Comparison of ENCODE assay signal across 1 cellular context in the genomic region with DNA sequence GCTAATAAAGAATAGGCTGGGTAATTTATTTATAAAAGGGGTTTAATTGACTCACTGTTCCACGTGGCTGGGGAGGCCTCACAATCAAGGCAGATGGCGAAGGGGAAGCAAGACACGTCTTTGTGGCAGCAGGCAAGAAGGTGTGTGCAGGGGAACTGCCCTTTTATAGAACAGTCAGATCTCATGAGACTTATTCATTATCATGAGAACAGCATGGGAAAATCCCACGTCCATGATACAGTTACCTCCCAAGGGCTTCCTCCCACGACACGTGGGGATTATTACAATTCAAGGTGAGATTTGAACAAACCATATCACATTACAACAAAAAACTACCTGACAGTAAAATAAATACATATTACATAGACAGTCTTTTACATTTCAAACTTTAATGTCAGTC.
A peak's percentile ranks its signal among the peaks of the same experiment; 100 is the strongest.
TF ChIP-seq lines count a peak whose summit lies in the region.

No MANE protein-coding gene starts in this region.

TF ChIP-seq in GM12878, 131 proteins besides CTCF, POLR2A, EP300 and RAD21 (continued from another document):
- TF ChIP-seq, protein P1, sequence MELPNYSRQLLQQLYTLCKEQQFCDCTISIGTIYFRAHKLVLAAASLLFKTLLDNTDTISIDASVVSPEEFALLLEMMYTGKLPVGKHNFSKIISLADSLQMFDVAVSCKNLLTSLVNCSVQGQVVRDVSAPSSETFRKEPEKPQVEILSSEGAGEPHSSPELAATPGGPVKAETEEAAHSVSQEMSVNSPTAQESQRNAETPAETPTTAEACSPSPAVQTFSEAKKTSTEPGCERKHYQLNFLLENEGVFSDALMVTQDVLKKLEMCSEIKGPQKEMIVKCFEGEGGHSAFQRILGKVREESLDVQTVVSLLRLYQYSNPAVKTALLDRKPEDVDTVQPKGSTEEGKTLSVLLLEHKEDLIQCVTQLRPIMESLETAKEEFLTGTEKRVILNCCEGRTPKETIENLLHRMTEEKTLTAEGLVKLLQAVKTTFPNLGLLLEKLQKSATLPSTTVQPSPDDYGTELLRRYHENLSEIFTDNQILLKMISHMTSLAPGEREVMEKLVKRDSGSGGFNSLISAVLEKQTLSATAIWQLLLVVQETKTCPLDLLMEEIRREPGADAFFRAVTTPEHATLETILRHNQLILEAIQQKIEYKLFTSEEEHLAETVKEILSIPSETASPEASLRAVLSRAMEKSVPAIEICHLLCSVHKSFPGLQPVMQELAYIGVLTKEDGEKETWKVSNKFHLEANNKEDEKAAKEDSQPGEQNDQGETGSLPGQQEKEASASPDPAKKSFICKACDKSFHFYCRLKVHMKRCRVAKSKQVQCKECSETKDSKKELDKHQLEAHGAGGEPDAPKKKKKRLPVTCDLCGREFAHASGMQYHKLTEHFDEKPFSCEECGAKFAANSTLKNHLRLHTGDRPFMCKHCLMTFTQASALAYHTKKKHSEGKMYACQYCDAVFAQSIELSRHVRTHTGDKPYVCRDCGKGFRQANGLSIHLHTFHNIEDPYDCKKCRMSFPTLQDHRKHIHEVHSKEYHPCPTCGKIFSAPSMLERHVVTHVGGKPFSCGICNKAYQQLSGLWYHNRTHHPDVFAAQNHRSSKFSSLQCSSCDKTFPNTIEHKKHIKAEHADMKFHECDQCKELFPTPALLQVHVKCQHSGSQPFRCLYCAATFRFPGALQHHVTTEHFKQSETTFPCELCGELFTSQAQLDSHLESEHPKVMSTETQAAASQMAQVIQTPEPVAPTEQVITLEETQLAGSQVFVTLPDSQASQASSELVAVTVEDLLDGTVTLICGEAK (IDR thresholded peaks at IDR 0.05; ENCODE audit: borderline replicate concordance), result no peak
- peak; percentile 90 for TF ChIP-seq TCF12 (IDR thresholded peaks at IDR 0.05; ENCODE audit: low read depth, low read length)
- no peak for TF ChIP-seq SUZ12 (IDR thresholded peaks at IDR 0.05; ENCODE audit: unreplicated experiment)
- TF ChIP-seq RAD51 (IDR thresholded peaks at IDR 0.05), result peak; percentile 79
- peak; percentile 77 for TF ChIP-seq KLF5 (IDR thresholded peaks at IDR 0.05; ENCODE audit: partially characterized antibody)
- TF ChIP-seq GATAD2B (conservative IDR thresholded peaks at IDR 0.05; ENCODE audit: low read depth), result peak; percentile 100
- peak; percentile 78 for TF ChIP-seq CBFB (IDR thresholded peaks at IDR 0.05; ENCODE audit: low read depth)
- TF ChIP-seq NFYA (IDR thresholded peaks at IDR 0.05; ENCODE audit: borderline replicate concordance, low read depth, low read length), result no peak
- no peak for TF ChIP-seq GABPA (IDR thresholded peaks at IDR 0.05; ENCODE audit: low read depth)
- peak; percentile 83; the same call in 1 of the 2 replicates for TF ChIP-seq NBN (IDR thresholded peaks at IDR 0.05)
- TF ChIP-seq BCL11A (IDR thresholded peaks at IDR 0.05; ENCODE audit: low read depth, low read length), result 0 out of 2 replicates have a peak, but pooled peaks have one; percentile 20
- peak; percentile 96 for TF ChIP-seq YBX1 (IDR thresholded peaks at IDR 0.05)
- TF ChIP-seq FOS (IDR thresholded peaks at IDR 0.05; ENCODE audit: borderline replicate concordance, extremely low read depth, insufficient read length), result no peak
- no peak for TF ChIP-seq KAT2A (conservative IDR thresholded peaks at IDR 0.05; ENCODE audit: control insufficient read depth, low read depth, low read length)
- TF ChIP-seq NFIC (IDR thresholded peaks at IDR 0.05; ENCODE audit: low read depth, low read length), result peak; percentile 57; the same call in 1 of the 2 replicates
- TF ChIP-seq ATF7 (IDR thresholded peaks at IDR 0.05; ENCODE audit: low read depth), result peak; percentile 84
- TF ChIP-seq CBX3 (IDR thresholded peaks at IDR 0.05; ENCODE audit: borderline replicate concordance, low read depth), result no peak
- TF ChIP-seq SREBF2 (IDR thresholded peaks at IDR 0.05; ENCODE audit: low read length), result no peak
